In genomic region chr7:24910551-24911212, GRCh38 we compare ENCODE assay signal across 11 cellular contexts.
DNase-seq lines count a peak whose midpoint lies in the region; ATAC-seq and TF ChIP-seq lines count a peak whose summit lies in the region.
"Had no signal": no experiment of that assay in that cellular context is flagged by ENCODE, and none has a peak within 500 bp of the region (broad histone marks: within the 10 kb centered on the region; RNA-seq: fewer than 3 reads in every experiment).

No MANE protein-coding gene starts in this region.

- H3K27me3 Mint-ChIP-seq in central memory CD8-positive, alpha-beta T cell, result no peaks in the 10 kb centered on the region

- ATAC-seq in SK-N-SH treated with all-trans-retinoic acid at 6 μM for 48 hours, result no peak
- ATAC-seq in central memory CD8-positive, alpha-beta T cell (replicated peaks; ENCODE audit: extremely low read depth, poor library complexity, severe bottlenecking), result no peak
- ATAC-seq in upper lobe of right lung, result no peak

- DNase-seq in BE2C, result peak; percentile 63
- DNase-seq in GF-D8 (lab: John Stamatoyannopoulos, UW), result peak; percentile 85
- DNase-seq in central memory CD8-positive, alpha-beta T cell (ENCODE audit: low spot score in 2 of 2), result no peak
- DNase-seq in upper lobe of right lung, result no peak
- no peak for DNase-seq in amygdala (lab: John Stamatoyannopoulos, UW)
- DNase-seq in foreskin fibroblast, result no peak
- no peak for DNase-seq in MG63
- DNase-seq: retina had no signal

- H3K27me3 ChIP-seq in BE2C (no peaks in the 10 kb centered on the region), upper lobe of right lung (no peaks in the 10 kb centered on the region), MG63 (no peaks in the 10 kb centered on the region)
- H3K27me3 ChIP-seq: ascending aorta, BLaER1 had no signal

- no peak overlapping the region for H3K4me3 ChIP-seq in BE2C (ENCODE audit: low read depth, low read length)
- no peak overlapping the region for H3K4me3 ChIP-seq in upper lobe of right lung
- no peak overlapping the region for H3K4me3 ChIP-seq in foreskin fibroblast (ENCODE audit: low read depth in 1 of 2, low read length in 2 of 2)
- H3K4me3 ChIP-seq in MG63, result no peak overlapping the region
- H3K4me3 ChIP-seq: ascending aorta, BLaER1 had no signal

- no peak overlapping the region for H3K27ac ChIP-seq in upper lobe of right lung
- H3K27ac ChIP-seq: ascending aorta, BLaER1 had no signal

- peaks cover 8% of the 10 kb centered on the region for H3K36me3 ChIP-seq in BE2C
- H3K36me3 ChIP-seq in upper lobe of right lung, result no peaks in the 10 kb centered on the region
- H3K36me3 ChIP-seq in MG63, result 0 out of 2 replicates have a peak, but pooled peaks cover 3% of the 10 kb centered on the region
- H3K36me3 ChIP-seq: ascending aorta had no signal

- peak overlapping the region; percentile 96 for H3K27ac Mint-ChIP-seq in central memory CD8-positive, alpha-beta T cell (ENCODE audit: low read depth)

- peaks cover 3% of the 10 kb centered on the region for H3K36me3 Mint-ChIP-seq in central memory CD8-positive, alpha-beta T cell (ENCODE audit: insufficient read depth)

- H3K4me1 Mint-ChIP-seq in central memory CD8-positive, alpha-beta T cell, result peaks cover 56% of the 10 kb centered on the region

- no peaks in the 10 kb centered on the region for H3K9me3 ChIP-seq in BE2C
- no peaks in the 10 kb centered on the region for H3K9me3 ChIP-seq in upper lobe of right lung
- no peaks in the 10 kb centered on the region for H3K9me3 ChIP-seq in MG63
- H3K9me3 ChIP-seq: ascending aorta had no signal

- no peaks in the 10 kb centered on the region for H3K9me3 Mint-ChIP-seq in central memory CD8-positive, alpha-beta T cell

- H3K4me1 ChIP-seq in BE2C, result peaks cover 58% of the 10 kb centered on the region
- H3K4me1 ChIP-seq in upper lobe of right lung, result no peaks in the 10 kb centered on the region
- H3K4me1 ChIP-seq: ascending aorta had no signal

- peak overlapping the region; percentile 65 for H3K4me3 Mint-ChIP-seq in central memory CD8-positive, alpha-beta T cell

- TF ChIP-seq CTCF in BE2C (IDR thresholded peaks at IDR 0.05; ENCODE audit: low read depth, low read length) (no peak), upper lobe of right lung (IDR thresholded peaks at IDR 0.05) (no peak), foreskin fibroblast (IDR thresholded peaks at IDR 0.05; ENCODE audit: low read depth, low read length) (no peak)

- intact Hi-C loops in upper lobe of right lung (cut with DNase I), result no loop called here

TF ChIP-seq in SK-N-SH treated with all-trans-retinoic acid at 6 μM for 48 hours, 23 proteins besides CTCF, POLR2A, EP300 and RAD21:
- TF ChIP-seq CREB5 (CRISPR knock-in tag; IDR thresholded peaks at IDR 0.05; ENCODE audit: low read depth), result no peak
- no peak for TF ChIP-seq ZNF565 (CRISPR knock-in tag; conservative IDR thresholded peaks at IDR 0.05; ENCODE audit: low read depth)
- no peak for TF ChIP-seq ZFP30 (CRISPR knock-in tag; IDR thresholded peaks at IDR 0.05)
- TF ChIP-seq TCF4 (CRISPR knock-in tag; IDR thresholded peaks at IDR 0.05; ENCODE audit: borderline replicate concordance), result peak; percentile 48; the same call in 1 of the 2 replicates
- no peak for TF ChIP-seq ISL1 (CRISPR knock-in tag; IDR thresholded peaks at IDR 0.05)
- 0 out of 2 replicates have a peak, but pooled peaks have one; percentile 43 for TF ChIP-seq ESRRG (CRISPR knock-in tag; IDR thresholded peaks at IDR 0.05)
- TF ChIP-seq ZNF8 (CRISPR knock-in tag; IDR thresholded peaks at IDR 0.05), result no peak
- peak; percentile 36; the same call in 1 of the 2 replicates for TF ChIP-seq SNAI2 (CRISPR knock-in tag; IDR thresholded peaks at IDR 0.05)
TF ChIP-seq in SK-N-SH treated with all-trans-retinoic acid at 6 μM for 48 hours: peak in this region for 3.

Comparison
In these comparisons a context has a peak if more than half of its experiments do, and no peak if none do; other contexts are left out.
1. DNase-seq: peak in BE2C (single experiment) and GF-D8 (single experiment); none in central memory CD8-positive, alpha-beta T cell (0 of 2), upper lobe of right lung (single experiment), amygdala (0 of 56), foreskin fibroblast (0 of 2) and MG63 (single experiment).